ENCODE assay signal across 8 cellular contexts in genomic region chr6:44237813-44238433, GRCh38. TPM values are rescaled to one million over a fixed set of nuclear protein-coding genes. Genes with fewer than 3 reads are reported as not detected.
DNase-seq lines count a peak whose midpoint lies in the region; ATAC-seq and TF ChIP-seq lines count a peak whose summit lies in the region.

No MANE protein-coding gene starts in this region.

- DNase-seq in A172 (ENCODE audit: low spot score): peak; percentile 67
- peak; percentile 47 for DNase-seq in NCI-H345 treated with DMSO at 0.1 percent for 48 hours (lab: John Stamatoyannopoulos, UW; ENCODE audit: unreplicated experiment)
- DNase-seq in activated CD4-positive, alpha-beta T cell treated with anti-CD3 and anti-CD28 coated beads, Interleukin-2, amount 50 U/mL, for 48 hours: peak; percentile 79 to 84
- peak; percentile 88 for DNase-seq in lower lobe of right lung
- DNase-seq in stimulated activated CD4-positive, alpha-beta T cell treated with anti-CD3 and anti-CD28 coated beads, TNF-alpha, amount 100 ng/mL, for 24 hours (ENCODE audit: low read depth in 3 of 3): peak; percentile 52 to 74 (median 68)

- H3K27me3 ChIP-seq in duodenal mucosa (ENCODE audit: control insufficient read depth in 1 of 2, insufficient read depth in 2 of 2, low read length in 2 of 2) (no peaks in the 10 kb centered on the region), lower lobe of right lung (ENCODE audit: low read depth) (no peaks in the 10 kb centered on the region)

- H3K36me3 ChIP-seq in duodenal mucosa (ENCODE audit: control insufficient read depth in 1 of 2, insufficient read depth in 2 of 2, low read length in 2 of 2) (no peaks in the 10 kb centered on the region), lower lobe of right lung (peaks cover 2% of the 10 kb centered on the region)

- H3K27ac ChIP-seq in duodenal mucosa (ENCODE audit: low read depth, low read length): peak overlapping the region; percentile 93
- peak overlapping the region; percentile 93 for H3K27ac ChIP-seq in lower lobe of right lung

- H3K9me3 ChIP-seq in duodenal mucosa (ENCODE audit: control insufficient read depth in 1 of 2, low read length in 2 of 2) (no peaks in the 10 kb centered on the region), lower lobe of right lung (no peaks in the 10 kb centered on the region)

- TF ChIP-seq CTCF in lower lobe of right lung (IDR thresholded peaks at IDR 0.05): peak; percentile 98

- H3K4me1 ChIP-seq in duodenal mucosa (ENCODE audit: control insufficient read depth in 1 of 2, insufficient read depth in 2 of 2, low read length in 2 of 2) (peaks cover 15 to 30% of the 10 kb centered on the region in 2 donors), lower lobe of right lung (peaks cover 43% of the 10 kb centered on the region)

- H3K4me3 ChIP-seq in duodenal mucosa (ENCODE audit: low read depth in 1 of 2, low read length in 2 of 2) (peak overlapping the region; percentile 77), lower lobe of right lung (peak overlapping the region; percentile 66)

- intact Hi-C loops in lower lobe of right lung (cut with DNase I): loop anchor here (10.0 kb wide), 1 partner anchor 63 kb away; no protein-coding TSS in a partner anchor

- peak overlapping the region; percentile 69 to 87 for H3K9ac ChIP-seq in duodenal mucosa (ENCODE audit: low read depth in 1 of 2, low read length in 2 of 2)

- ATAC-seq in GM18502 (IDR thresholded peaks at IDR 0.05; ENCODE audit: poor library complexity, unreplicated experiment): peak; percentile 81
- ATAC-seq in HG02981 (IDR thresholded peaks at IDR 0.05; ENCODE audit: unreplicated experiment): peak; percentile 83
- peak; percentile 94 to 96 for ATAC-seq in lower lobe of right lung

RNA-seq across cellular contexts. Expression of gene HSP90AB1, which starts 9.0 kb away (rescaled TPM):
- total RNA-seq in A172 (2014; rRNA removed; shearing (Covaris generic)): 2,477 and 2,544 TPM in 2 replicates
- total RNA-seq in lower lobe of right lung: 680 TPM

RNA-seq across cellular contexts. Expression of gene SLC29A1, which starts 14.5 kb away (rescaled TPM):
- 24.7 and 26.2 TPM in 2 replicates for total RNA-seq in A172 (2014; rRNA removed; shearing (Covaris generic))
- total RNA-seq in lower lobe of right lung: 36.2 TPM

RNA-seq across cellular contexts. Expression of gene SLC35B2, which starts 19.4 kb away (rescaled TPM):
- 112 and 137 TPM in 2 replicates for total RNA-seq in A172 (2014; rRNA removed; shearing (Covaris generic))
- 23.8 TPM for total RNA-seq in lower lobe of right lung

RNA-seq across cellular contexts. Expression of gene MYMX, which starts 21.2 kb away (rescaled TPM):
- total RNA-seq in A172 (2014; rRNA removed; shearing (Covaris generic)): not detected in 2 replicates
- not detected for total RNA-seq in lower lobe of right lung

RNA-seq across cellular contexts. Expression of gene NFKBIE, which starts 27.4 kb away (rescaled TPM):
- 22.4 and 33.4 TPM in 2 replicates for total RNA-seq in A172 (2014; rRNA removed; shearing (Covaris generic))
- 10.4 TPM for total RNA-seq in lower lobe of right lung

Comparison
In these comparisons a context has a peak if more than half of its experiments do, and no peak if none do; other contexts are left out.
1. Peak in every context shown above with its lines: DNase-seq, ATAC-seq, H3K4me3 ChIP-seq and H3K27ac ChIP-seq.